21 cellular contexts compared by ENCODE assay signal in the genomic region with DNA sequence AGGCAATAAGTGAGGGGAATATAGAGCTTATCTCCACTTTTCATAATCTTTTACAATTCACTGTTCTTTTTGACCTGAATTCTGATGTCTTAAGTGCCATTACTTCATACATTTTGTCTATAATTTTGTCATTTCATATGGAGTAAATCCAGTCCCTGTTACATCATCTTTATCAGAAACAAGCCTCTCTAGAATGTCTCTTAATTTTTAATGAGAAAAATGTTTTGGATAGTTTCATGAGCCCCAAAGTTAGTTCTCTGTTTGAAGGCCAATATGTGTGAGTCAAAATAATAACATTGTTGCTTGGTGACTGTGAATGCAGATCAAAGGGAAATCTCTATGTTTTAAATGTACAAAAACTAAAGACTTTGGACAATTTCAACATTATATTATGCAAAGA.
A peak's percentile ranks its signal among the peaks of the same experiment; 100 is the strongest.
DNase-seq lines count a peak whose midpoint lies in the region; ATAC-seq and TF ChIP-seq lines count a peak whose summit lies in the region.
"Had no signal": no experiment of that assay in that cellular context is flagged by ENCODE, and none has a peak within 500 bp of the region (broad histone marks: within the 10 kb centered on the region; RNA-seq: fewer than 3 reads in every experiment).

No MANE protein-coding gene starts in this region.

- H3K4me3 ChIP-seq in AG10803 (ENCODE audit: low read length) (no peak overlapping the region), astrocyte of the spinal cord (ENCODE audit: low read depth, low read length) (no peak overlapping the region), foreskin fibroblast (ENCODE audit: low read depth in 1 of 2, low read length in 2 of 2) (no peak overlapping the region)
- H3K4me3 ChIP-seq: BLaER1 treated with 17β-estradiol and CSF1 and Interleukin-3, amounts not matched to agents 10 nM and 100 nM; GM12878 had no signal

- H3K27ac Mint-ChIP-seq in mesothelial cell of epicardium = no peak overlapping the region

- in situ Hi-C loops in astrocyte of the spinal cord (cut with HindIII; ENCODE audit: low sequenced_read_pairs) = no loop called here

- H3K27me3 Mint-ChIP-seq in mesothelial cell of epicardium (ENCODE audit: low read depth) = no peaks in the 10 kb centered on the region

- TF ChIP-seq CTCF in AG10803 (conservative IDR thresholded peaks at IDR 0.05; ENCODE audit: low read length) (no peak), astrocyte of the spinal cord (IDR thresholded peaks at IDR 0.05; ENCODE audit: low read depth, low read length) (no peak), foreskin fibroblast (IDR thresholded peaks at IDR 0.05; ENCODE audit: low read depth, low read length) (no peak), mesothelial cell of epicardium (IDR thresholded peaks at IDR 0.05; ENCODE audit: unreplicated experiment) (no peak)

- H3K36me3 Mint-ChIP-seq in mesothelial cell of epicardium = no peaks in the 10 kb centered on the region

- peaks cover 23% of the 10 kb centered on the region for H3K9me3 Mint-ChIP-seq in mesothelial cell of epicardium

- H3K4me3 Mint-ChIP-seq in mesothelial cell of epicardium = no peak overlapping the region

- ATAC-seq in HG02642 (IDR thresholded peaks at IDR 0.05; ENCODE audit: poor library complexity, unreplicated experiment) (no peak), HG02840 (IDR thresholded peaks at IDR 0.05; ENCODE audit: low FRiP score, unreplicated experiment) (no peak)
- ATAC-seq: GM12878, HCT116, HepG2 had no signal

- no peaks in the 10 kb centered on the region for H3K4me1 Mint-ChIP-seq in mesothelial cell of epicardium

- peak; percentile 0 for DNase-seq in AG10803 (ENCODE audit: low read depth)
- DNase-seq in OCI-M1 (lab: John Stamatoyannopoulos, UW) = peak; percentile 32
- DNase-seq in astrocyte of the spinal cord (ENCODE audit: low read depth, low spot score) = peak; percentile 65
- peak; percentile 26 to 78 for DNase-seq in foreskin fibroblast
- no peak for DNase-seq in mesothelial cell of epicardium (ENCODE audit: low spot score in 2 of 2, unreplicated experiment in 2 of 2)
- DNase-seq in SKM-1 (lab: John Stamatoyannopoulos, UW; ENCODE audit: unreplicated experiment) = no peak
- DNase-seq: 8988T, DND-41, GDM1, KG1, NCI-H1048, NCI-H146, NCI-H2081, NCI-H510A treated with DMSO at 0.1 percent for 48 hours, SHP77 had no signal

Comparison
In these comparisons a context has a peak if more than half of its experiments do, and no peak if none do; other contexts are left out.
1. DNase-seq: peak in AG10803 (single experiment), OCI-M1 (single experiment), astrocyte of the spinal cord (single experiment) and foreskin fibroblast (2 of 2); none in mesothelial cell of epicardium (0 of 2) and SKM-1 (single experiment).